8 cellular contexts compared by ENCODE assay signal in the genomic region with DNA sequence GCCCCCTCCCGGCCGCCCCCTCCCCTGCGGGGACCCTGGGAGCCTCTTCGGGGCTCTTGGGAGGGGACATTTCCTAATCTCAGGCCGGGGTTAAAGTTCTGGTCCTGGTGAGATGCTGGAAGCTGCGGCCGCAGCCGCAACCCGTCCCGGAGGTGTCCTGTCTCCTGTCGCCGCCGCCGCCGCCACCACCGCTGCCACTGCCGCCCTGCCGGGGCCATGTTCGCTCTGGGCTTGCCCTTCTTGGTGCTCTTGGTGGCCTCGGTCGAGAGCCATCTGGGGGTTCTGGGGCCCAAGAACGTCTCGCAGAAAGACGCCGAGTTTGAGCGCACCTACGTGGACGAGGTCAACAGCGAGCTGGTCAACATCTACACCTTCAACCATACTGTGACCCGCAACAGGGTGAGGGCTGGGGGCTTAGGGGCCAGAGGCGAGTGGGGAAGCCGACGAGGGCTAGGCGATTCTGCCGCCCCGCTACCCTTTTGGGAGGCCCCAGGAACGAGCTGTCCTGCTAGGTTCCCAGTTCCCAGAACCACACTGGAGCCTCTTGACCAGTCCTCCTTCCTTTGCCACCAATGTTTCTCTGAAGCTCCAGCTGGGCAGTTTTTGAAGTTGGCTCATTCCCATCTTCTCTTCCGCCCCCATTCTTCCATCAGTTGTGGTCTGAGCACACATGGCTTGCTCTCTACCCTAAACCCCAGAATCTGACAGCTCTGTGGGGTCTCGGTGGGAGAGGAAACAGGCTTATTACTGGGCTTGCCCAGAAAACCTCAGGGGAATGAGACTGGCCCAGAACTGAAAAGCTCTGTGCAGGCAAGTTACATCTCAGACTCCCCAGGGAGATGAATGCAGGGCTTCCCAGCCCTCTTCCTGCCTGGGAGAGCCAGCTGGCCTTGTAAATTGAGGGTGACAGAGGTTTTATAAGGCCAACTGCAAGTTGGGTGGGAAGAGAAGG. TPM values are rescaled to one million over a fixed set of nuclear protein-coding genes. Genes with fewer than 3 reads are reported as not detected.
DNase-seq lines count a peak whose midpoint lies in the region; ATAC-seq, FAIRE-seq and TF ChIP-seq lines count a peak whose summit lies in the region.

No MANE protein-coding gene starts in this region.

- H3K4me1 ChIP-seq in DND-41 (ENCODE audit: insufficient read depth, low read length) = peaks cover 38% of the 10 kb centered on the region
- peaks cover 18% of the 10 kb centered on the region for H3K4me1 ChIP-seq in endothelial cell of umbilical vein (ENCODE audit: control insufficient read depth, extremely low read depth, insufficient read depth, low read length)

- ATAC-seq in DND-41 (ENCODE audit: insufficient read depth, low read depth) (peak; percentile 36), GM21529 (IDR thresholded peaks at IDR 0.05; ENCODE audit: unreplicated experiment) (peak; percentile 29)

- H3K9me3 ChIP-seq in DND-41 (ENCODE audit: insufficient read depth, low read length, severe bottlenecking) = no peaks in the 10 kb centered on the region
- no peaks in the 10 kb centered on the region for H3K9me3 ChIP-seq in KOPT-K1 (ENCODE audit: insufficient read depth, low read length, poor library complexity, severe bottlenecking)
- no peaks in the 10 kb centered on the region for H3K9me3 ChIP-seq in endothelial cell of umbilical vein (replicated peaks; ENCODE audit: control insufficient read depth, insufficient read depth, low read length)

- H3K9ac ChIP-seq in DND-41 (ENCODE audit: low read depth, low read length) = peak overlapping the region; percentile 60
- peak overlapping the region; percentile 67 for H3K9ac ChIP-seq in endothelial cell of umbilical vein (replicated peaks; ENCODE audit: extremely low read depth, insufficient read depth, low read length)

- peak overlapping the region; percentile 94 for H2AFZ ChIP-seq in DND-41 (ENCODE audit: low read depth, low read length)
- peak overlapping the region; percentile 69 for H2AFZ ChIP-seq in endothelial cell of umbilical vein (ENCODE audit: low read depth, low read length)

- H3K27me3 ChIP-seq in DND-41 (ENCODE audit: insufficient read depth, low read length, poor library complexity) (no peaks in the 10 kb centered on the region), endothelial cell of umbilical vein (ENCODE audit: control insufficient read depth in 2 of 2, insufficient read depth in 2 of 2, low read length in 2 of 2) (no peaks in the 10 kb centered on the region)

- peak; percentile 64 for FAIRE-seq in endothelial cell of umbilical vein (lab: Jason Lieb, UNC)

- H3K4me2 ChIP-seq in DND-41 (ENCODE audit: insufficient read depth, low read length) (peak overlapping the region; percentile 95), endothelial cell of umbilical vein (ENCODE audit: insufficient read depth, low read length) (peak overlapping the region; percentile 73)

- CTCF ChIA-PET in endothelial cell of umbilical vein (lab: Charles Lee) = interaction anchor here (0.5 to 5.8 kb wide), 13 partner anchors 10 to 388 kb away, joined by 3 to 90 read pairs (median 5); a partner anchor contains a TSS

- dilution Hi-C loops in endothelial cell of umbilical vein (cut with MboI; ENCODE audit: extremely low pct_ligation_motif_present, low sequenced_read_pairs) = no loop called here

- H3K9me1 ChIP-seq in endothelial cell of umbilical vein (replicated peaks; ENCODE audit: control insufficient read depth, extremely low read depth, insufficient read depth, low read length) = no peaks in the 10 kb centered on the region

- TF ChIP-seq POLR2A in endothelial cell of umbilical vein (IDR thresholded peaks at IDR 0.05; ENCODE audit: low read depth, low read length) = no peak

- H3K4me3 ChIP-seq in DND-41 (ENCODE audit: low read depth in 1 of 2, low read length in 2 of 2) = peak overlapping the region; percentile 37 to 81
- H3K4me3 ChIP-seq in endothelial cell of umbilical vein (replicated peaks in 1 of 3; ENCODE audit: insufficient read depth in 1 of 3, low read depth in 1 of 3, low read length in 3 of 3) = peak overlapping the region; percentile 32 to 70 (median 60)

- peak; percentile 69 for DNase-seq in DND-41
- DNase-seq in activated CD4-positive, alpha-beta T cell treated with anti-CD3 and anti-CD28 coated beads, Interleukin-2, amount 50 U/mL, for 48 hours = peak; percentile 45 to 53
- peak; percentile 29 for DNase-seq in endothelial cell of umbilical vein (ENCODE audit: low read depth, low spot score)
- peak; percentile 77 for DNase-seq in myocyte (ENCODE audit: low read depth)
- no peak for DNase-seq in NCI-H2196 (lab: John Stamatoyannopoulos, UW; ENCODE audit: unreplicated experiment)

- H3K79me2 ChIP-seq in DND-41 (ENCODE audit: insufficient read depth, low read length) (no peaks in the 10 kb centered on the region), endothelial cell of umbilical vein (ENCODE audit: control insufficient read depth, insufficient read depth, low read length) (no peaks in the 10 kb centered on the region)

- H3K36me3 ChIP-seq in DND-41 (ENCODE audit: insufficient read depth, low read length) = peaks cover 14% of the 10 kb centered on the region
- no peaks in the 10 kb centered on the region for H3K36me3 ChIP-seq in KOPT-K1 (ENCODE audit: insufficient read depth, low read length)
- peaks cover 0 to 5% of the 10 kb centered on the region in 2 experiments for H3K36me3 ChIP-seq in endothelial cell of umbilical vein (ENCODE audit: control insufficient read depth in 2 of 2, extremely low read depth in 1 of 2, insufficient read depth in 2 of 2, low read length in 2 of 2)

- POLR2A ChIA-PET in endothelial cell of umbilical vein (lab: Charles Lee) = interaction anchor here (0.5 to 1.5 kb wide), 6 partner anchors 12 to 392 kb away, joined by 3 to 4 read pairs (median 4); a partner anchor contains a TSS

- H4K20me1 ChIP-seq in DND-41 (ENCODE audit: insufficient read depth, low read length) (peaks cover 7% of the 10 kb centered on the region; the same call in 1 of the 2 replicates), endothelial cell of umbilical vein (replicated peaks; ENCODE audit: control insufficient read depth, extremely low read depth, insufficient read depth, low read length) (no peaks in the 10 kb centered on the region)

- no peak for TF ChIP-seq CTCF in DND-41 (IDR thresholded peaks at IDR 0.05; ENCODE audit: borderline replicate concordance, extremely low read depth, low read length, poor library complexity, severe bottlenecking)
- TF ChIP-seq CTCF in endothelial cell of umbilical vein (IDR thresholded peaks at IDR 0.05; ENCODE audit: extremely low read depth in 1 of 2, insufficient read depth in 1 of 2, low read depth in 1 of 2, low read length in 2 of 2) = no peak

- intact Hi-C loops in endothelial cell of umbilical vein (cut with micrococcal nuclease) = loop anchor here (2.0 to 5.0 kb wide), 2 partner anchors 19 to 138 kb away; a partner anchor contains a TSS

- BruUV-seq in endothelial cell of umbilical vein (replicated peaks; lab: Mats Ljungman, UMichigan) = TSS peak; percentile 35

- H3K27ac ChIP-seq in DND-41 (ENCODE audit: low read length) (peak overlapping the region; percentile 82), KOPT-K1 (ENCODE audit: low read depth, low read length, poor library complexity, severe bottlenecking) (peak overlapping the region; percentile 28), endothelial cell of umbilical vein (ENCODE audit: insufficient read depth, low read depth, low read length) (peak overlapping the region; percentile 34), temporal lobe (ENCODE audit: low read depth, low read length) (peak overlapping the region; percentile 73)

RNA-seq across cellular contexts. Expression of a gene that starts 0.8 kb away (rescaled TPM):
- total RNA-seq in endothelial cell of umbilical vein (26.0 and 28.7 TPM in 2 replicates), myocyte (24.7 and 39.6 TPM in 2 replicates), temporal lobe (11.3 TPM)
- polyA plus RNA-seq in endothelial cell of umbilical vein = 34.5 and 37.5 TPM in 2 replicates
- polyA plus RNA-seq in endothelial cell of umbilical vein (2011; cell fraction: cytosol; rRNA removed) = 24.3 and 24.5 TPM in 2 replicates
- polyA plus RNA-seq in endothelial cell of umbilical vein (2011; cell fraction: nucleus; rRNA removed) = 72.1 and 94.6 TPM in 2 replicates
- polyA plus RNA-seq in endothelial cell of umbilical vein (2012) = 22.7 and 30.0 TPM in 2 replicates
- polyA minus RNA-seq in endothelial cell of umbilical vein = 45.0 and 75.7 TPM in 2 replicates
- 8.9 TPM for polyA minus RNA-seq in endothelial cell of umbilical vein (2011; cell fraction: cytosol; rRNA and poly(A)+ RNA removed)
- polyA minus RNA-seq in endothelial cell of umbilical vein (2011; cell fraction: nucleus; rRNA and poly(A)+ RNA removed) = 43.7 and 44.1 TPM in 2 replicates
- 70.3 TPM for polyA plus RNA-seq in myocyte (2012)

RNA-seq across cellular contexts. Expression of a gene that starts 19.8 kb away (rescaled TPM):
- 17.9 and 20.8 TPM in 2 replicates for total RNA-seq in endothelial cell of umbilical vein
- polyA plus RNA-seq in endothelial cell of umbilical vein = 113 and 159 TPM in 2 replicates
- 165 and 174 TPM in 2 replicates for polyA plus RNA-seq in endothelial cell of umbilical vein (2011; cell fraction: cytosol; rRNA removed)
- 80.4 and 84.5 TPM in 2 replicates for polyA plus RNA-seq in endothelial cell of umbilical vein (2011; cell fraction: nucleus; rRNA removed)
- 49.4 and 88.3 TPM in 2 replicates for polyA plus RNA-seq in endothelial cell of umbilical vein (2012)
- polyA minus RNA-seq in endothelial cell of umbilical vein = 59.3 and 82.9 TPM in 2 replicates
- 3.1 TPM for polyA minus RNA-seq in endothelial cell of umbilical vein (2011; cell fraction: cytosol; rRNA and poly(A)+ RNA removed)
- 11.1 and 15.0 TPM in 2 replicates for polyA minus RNA-seq in endothelial cell of umbilical vein (2011; cell fraction: nucleus; rRNA and poly(A)+ RNA removed)
- total RNA-seq in myocyte = 462 and 502 TPM in 2 replicates
- polyA plus RNA-seq in myocyte (2012) = 4,113 TPM
- total RNA-seq in temporal lobe = 13.0 TPM

RNA-seq across cellular contexts. Expression of a gene that starts 35.2 kb away (rescaled TPM):
- 128 and 130 TPM in 2 replicates for total RNA-seq in endothelial cell of umbilical vein
- 29.1 and 34.2 TPM in 2 replicates for polyA plus RNA-seq in endothelial cell of umbilical vein
- polyA plus RNA-seq in endothelial cell of umbilical vein (2011; cell fraction: cytosol; rRNA removed) = 47.4 and 49.2 TPM in 2 replicates
- polyA plus RNA-seq in endothelial cell of umbilical vein (2011; cell fraction: nucleus; rRNA removed) = 32.4 and 35.7 TPM in 2 replicates
- 52.6 and 63.5 TPM in 2 replicates for polyA plus RNA-seq in endothelial cell of umbilical vein (2012)
- 167 and 180 TPM in 2 replicates for polyA minus RNA-seq in endothelial cell of umbilical vein
- polyA minus RNA-seq in endothelial cell of umbilical vein (2011; cell fraction: cytosol; rRNA and poly(A)+ RNA removed) = 43.7 TPM
- 31.8 and 46.3 TPM in 2 replicates for polyA minus RNA-seq in endothelial cell of umbilical vein (2011; cell fraction: nucleus; rRNA and poly(A)+ RNA removed)
- total RNA-seq in myocyte = 93.0 and 94.1 TPM in 2 replicates
- polyA plus RNA-seq in myocyte (2012) = 47.2 TPM
- total RNA-seq in temporal lobe = 142 TPM

RNA-seq across cellular contexts. Expression of a gene that starts 52.5 kb away (rescaled TPM):
- 68.0 and 72.7 TPM in 2 replicates for total RNA-seq in endothelial cell of umbilical vein
- polyA plus RNA-seq in endothelial cell of umbilical vein = 40.8 and 43.2 TPM in 2 replicates
- 35.5 and 39.8 TPM in 2 replicates for polyA plus RNA-seq in endothelial cell of umbilical vein (2011; cell fraction: cytosol; rRNA removed)
- 123 and 126 TPM in 2 replicates for polyA plus RNA-seq in endothelial cell of umbilical vein (2011; cell fraction: nucleus; rRNA removed)
- 40.9 and 41.6 TPM in 2 replicates for polyA plus RNA-seq in endothelial cell of umbilical vein (2012)
- 58.7 and 60.5 TPM in 2 replicates for polyA minus RNA-seq in endothelial cell of umbilical vein
- polyA minus RNA-seq in endothelial cell of umbilical vein (2011; cell fraction: cytosol; rRNA and poly(A)+ RNA removed) = 13.3 TPM
- polyA minus RNA-seq in endothelial cell of umbilical vein (2011; cell fraction: nucleus; rRNA and poly(A)+ RNA removed) = 45.2 and 48.0 TPM in 2 replicates
- total RNA-seq in myocyte = 36.8 and 42.3 TPM in 2 replicates
- polyA plus RNA-seq in myocyte (2012) = 46.9 TPM
- 17.0 TPM for total RNA-seq in temporal lobe

RNA-seq across cellular contexts. Expression of a gene that starts 53.1 kb away (rescaled TPM):
- total RNA-seq in endothelial cell of umbilical vein (26.1 and 28.2 TPM in 2 replicates), myocyte (14.8 and 16.3 TPM in 2 replicates), temporal lobe (14.8 TPM)
- polyA plus RNA-seq in endothelial cell of umbilical vein = 24.3 and 26.1 TPM in 2 replicates
- polyA plus RNA-seq in endothelial cell of umbilical vein (2011; cell fraction: cytosol; rRNA removed) = 14.3 and 15.1 TPM in 2 replicates
- 32.0 and 34.5 TPM in 2 replicates for polyA plus RNA-seq in endothelial cell of umbilical vein (2011; cell fraction: nucleus; rRNA removed)
- polyA plus RNA-seq in endothelial cell of umbilical vein (2012) = 13.6 and 13.7 TPM in 2 replicates
- 32.4 and 34.5 TPM in 2 replicates for polyA minus RNA-seq in endothelial cell of umbilical vein
- 7.1 TPM for polyA minus RNA-seq in endothelial cell of umbilical vein (2011; cell fraction: cytosol; rRNA and poly(A)+ RNA removed)
- 19.2 and 20.7 TPM in 2 replicates for polyA minus RNA-seq in endothelial cell of umbilical vein (2011; cell fraction: nucleus; rRNA and poly(A)+ RNA removed)
- polyA plus RNA-seq in myocyte (2012) = 14.5 TPM

Comparison
In these comparisons a context has a peak if more than half of its experiments do, and no peak if none do; other contexts are left out.
1. H3K27ac ChIP-seq: peak in every context shown above with its lines; median percentile 82 in DND-41; 73 in temporal lobe; 34 in endothelial cell of umbilical vein; 28 in KOPT-K1.
2. RNA of a gene that starts 19.8 kb away (total RNA-seq): 462 to 502 TPM in myocyte; 17.9 to 20.8 TPM in endothelial cell of umbilical vein and 13.0 TPM in temporal lobe (single experiment); every median in the first group is over 10 times any median in the second.